10 cellular contexts compared by ENCODE assay signal in genomic region chr5:159095218-159095617, GRCh38. TPM values are rescaled to one million over a fixed set of nuclear protein-coding genes. Genes with fewer than 3 reads are reported as not detected.
DNase-seq lines count a peak whose midpoint lies in the region; ATAC-seq and TF ChIP-seq lines count a peak whose summit lies in the region.
"Had no signal": no experiment of that assay in that cellular context is flagged by ENCODE, and none has a peak within 500 bp of the region (broad histone marks: within the 10 kb centered on the region; RNA-seq: fewer than 3 reads in every experiment).

No MANE protein-coding gene starts in this region.

- intact Hi-C loops in heart right ventricle (cut with DNase I) (loop anchor here in 7 of 10 donors (5.0 to 10.0 kb wide), 6 partner anchors 33 to 300 kb away; no protein-coding TSS in a partner anchor), Right ventricle myocardium inferior (cut with DNase I) (loop anchor here (5.0 to 10.0 kb wide), 3 partner anchors 118 to 320 kb away; no protein-coding TSS in a partner anchor), vagina (cut with DNase I) (loop anchor here (2.0 to 10.0 kb wide), 4 partner anchors 43 to 396 kb away; no protein-coding TSS in a partner anchor)

- TF ChIP-seq EP300 in neural cell (conservative IDR thresholded peaks at IDR 0.05; ENCODE audit: poor library complexity, severe bottlenecking) = no peak

- no peak for TF ChIP-seq RAD21 in neural cell (conservative IDR thresholded peaks at IDR 0.05)

- ATAC-seq in heart right ventricle (no peak), Right ventricle myocardium inferior (no peak), HG03457 (IDR thresholded peaks at IDR 0.05; ENCODE audit: unreplicated experiment) (no peak), HG03378 (IDR thresholded peaks at IDR 0.05; ENCODE audit: unreplicated experiment) (no peak)
- ATAC-seq: activated CD4-positive, alpha-beta T cell treated with anti-CD3 and anti-CD28 coated beads for 36 hours had no signal

- peak overlapping the region; percentile 47 for H3K4me2 ChIP-seq in neural cell (ENCODE audit: low read length)

- H3K9ac ChIP-seq in neural cell (ENCODE audit: low read length) = peak overlapping the region; percentile 90

- peak in 1 of 2 donors; percentile 25 for DNase-seq in heart right ventricle
- no peak for DNase-seq in Right ventricle myocardium inferior (ENCODE audit: missing footprints)
- peak; percentile 65 for DNase-seq in ecto neural progenitor cell (ENCODE audit: low spot score)
- DNase-seq in vagina (ENCODE audit: extremely low spot score in 2 of 2) = no peak
- no peak for DNase-seq in activated effector memory CD4-positive, alpha-beta T cell treated with Interleukin-2 at 50 U/mL for 16 hours

- no peaks in the 10 kb centered on the region for H3K9me2 ChIP-seq in neural cell (ENCODE audit: insufficient read depth, low read length)

- H4K20me1 ChIP-seq in neural cell (ENCODE audit: insufficient read depth) = peaks cover 23% of the 10 kb centered on the region

- WGBS in heart right ventricle, 2 donors = 21 to 30% methylated on average over 22 of the region's 22 CpGs

- H3F3A ChIP-seq in neural cell (ENCODE audit: insufficient read depth, low read length, poor library complexity, severe bottlenecking) = no peaks in the 10 kb centered on the region

- peak overlapping the region in 9 of 10 donors; percentile 11 to 78 (median 64) for H3K4me3 ChIP-seq in heart right ventricle
- H3K4me3 ChIP-seq in neural cell (ENCODE audit: low read length) = peak overlapping the region; percentile 83
- H3K4me3 ChIP-seq in vagina = peak overlapping the region; percentile 54 to 62

- peaks cover 0 to 74% (median 43%) of the 10 kb centered on the region in 9 donors for H3K4me1 ChIP-seq in heart right ventricle
- H3K4me1 ChIP-seq in vagina = peaks cover 5% of the 10 kb centered on the region

- H3K27ac ChIP-seq in heart right ventricle (peak overlapping the region; percentile 1 to 96 (median 91)), neural cell (ENCODE audit: low read length) (peak overlapping the region; percentile 97), vagina (peak overlapping the region; percentile 86)
- H3K27ac ChIP-seq: epithelial cell of prostate had no signal

- H2AFZ ChIP-seq in neural cell (ENCODE audit: low read depth, low read length) = no peak overlapping the region

- TF ChIP-seq POLR2A in vagina (IDR thresholded peaks at IDR 0.05) = no peak

- H3K9me3 ChIP-seq in heart right ventricle = no peaks in the 10 kb centered on the region
- H3K9me3 ChIP-seq in neural cell (ENCODE audit: low read length) = no peaks in the 10 kb centered on the region
- H3K9me3 ChIP-seq in vagina = no peaks in the 10 kb centered on the region

- H3K79me2 ChIP-seq in neural cell (replicated peaks; ENCODE audit: insufficient read depth, low read length) = peaks cover 93% of the 10 kb centered on the region

- TF ChIP-seq CTCF in heart right ventricle (IDR thresholded peaks at IDR 0.05) = no peak
- TF ChIP-seq CTCF in neural cell (IDR thresholded peaks at IDR 0.05; ENCODE audit: poor library complexity, severe bottlenecking) = no peak
- no peak for TF ChIP-seq CTCF in vagina (IDR thresholded peaks at IDR 0.05)

- H3K27me3 ChIP-seq in heart right ventricle (peaks cover 0 to 54% (median 19%) of the 10 kb centered on the region in 7 donors), neural cell (ENCODE audit: insufficient read depth, low read depth, low read length) (peaks cover 42% of the 10 kb centered on the region), vagina (no peaks in the 10 kb centered on the region)

- H3K36me3 ChIP-seq in heart right ventricle (peaks cover 0 to 14% (median 0%) of the 10 kb centered on the region in 9 donors), neural cell (ENCODE audit: insufficient read depth, low read length) (peaks cover 8% of the 10 kb centered on the region), vagina (no peaks in the 10 kb centered on the region)

TF ChIP-seq in neural cell, 6 proteins besides CTCF, POLR2A, EP300 and RAD21:
- TF ChIP-seq REST (IDR thresholded peaks at IDR 0.05; ENCODE audit: borderline replicate concordance) (peak; percentile 7), POLR2AphosphoS5 (IDR thresholded peaks at IDR 0.05) (no peak), EZH2 (IDR thresholded peaks at IDR 0.05; ENCODE audit: borderline replicate concordance, insufficient read depth, low read length, poor library complexity, severe bottlenecking) (no peak)

RNA-seq across cellular contexts. Expression of gene EBF1, which starts 4.5 kb away (rescaled TPM):
- 10 to 100 TPM in 6 of 10 donors, 1 to 10 TPM in 4; 8.5 to 16.1 (median 11.0) TPM for total RNA-seq in heart right ventricle
- polyA plus RNA-seq in heart right ventricle = 10 to 100 TPM in 1 of 2 donors, 1 to 10 TPM in 1; 3.2 to 10.1 TPM
- total RNA-seq in Right ventricle myocardium inferior = 17.1 TPM
- polyA plus RNA-seq in neural cell = 96.7 and 114 TPM in 2 replicates
- polyA minus RNA-seq in neural cell = 267 and 323 TPM in 2 replicates
- 36.6 TPM for total RNA-seq in vagina
